ENCODE assay signal across 8 cellular contexts in genomic region chr1:98662354-98662665, GRCh38. TPM values are rescaled to one million over a fixed set of nuclear protein-coding genes. Genes with fewer than 3 reads are reported as not detected.
DNase-seq lines count a peak whose midpoint lies in the region; ATAC-seq and TF ChIP-seq lines count a peak whose summit lies in the region.

No MANE protein-coding gene starts in this region.

- peaks cover 0 to 5% (median 0%) of the 10 kb centered on the region in 5 donors for H3K9me3 Mint-ChIP-seq in CD8-positive, alpha-beta memory T cell

- TF ChIP-seq CTCF in PC-9 (conservative IDR thresholded peaks at IDR 0.05) (no peak), epithelial cell of esophagus (IDR thresholded peaks at IDR 0.05; ENCODE audit: insufficient read depth, low read depth, low read length, missing control alignments) (no peak)

- H3K27ac ChIP-seq in CD8-positive, alpha-beta memory T cell (ENCODE audit: low read depth, low read length), result no peak overlapping the region
- peak overlapping the region; percentile 49 for H3K27ac ChIP-seq in PC-9
- H3K27ac ChIP-seq in muscle layer of duodenum (ENCODE audit: low read length), result peak overlapping the region; percentile 90

- DNase-seq in CD8-positive, alpha-beta memory T cell, result no peak
- DNase-seq in PC-9, result no peak
- no peak for DNase-seq in epithelial cell of esophagus (ENCODE audit: low read depth)
- no peak for DNase-seq in activated CD4-positive, CD25-positive, alpha-beta regulatory T cell (lab: John Stamatoyannopoulos, UW)
- DNase-seq in NK-92 treated with Interleukin-12 subunit alpha and Interleukin-12 subunit beta, amount 100 ng/mL, for 24 hours (lab: John Stamatoyannopoulos, UW), result no peak

- H3K27ac Mint-ChIP-seq in CD8-positive, alpha-beta memory T cell, result peak overlapping the region in 1 of 8 donors; percentile 81

- peaks cover 5% of the 10 kb centered on the region for H3K4me1 ChIP-seq in CD8-positive, alpha-beta memory T cell (ENCODE audit: insufficient read depth, low read length)
- H3K4me1 ChIP-seq in PC-9 (replicated peaks; ENCODE audit: insufficient read depth), result peaks cover 24% of the 10 kb centered on the region
- peaks cover 7 to 11% of the 10 kb centered on the region in 2 donors for H3K4me1 ChIP-seq in muscle layer of duodenum (ENCODE audit: control insufficient read depth in 1 of 2, insufficient read depth in 2 of 2, low read length in 2 of 2)

- H3K4me3 Mint-ChIP-seq in CD8-positive, alpha-beta memory T cell, result peak overlapping the region; percentile 64 to 88 (median 84)

- TSS peak; percentile 51 for BruUV-seq in PC-9 (replicated peaks; lab: Mats Ljungman, UMichigan)

- intact Hi-C loops in PC-9 (cut with micrococcal nuclease; ENCODE audit: unreplicated experiment), result loop anchor here (5.0 to 10.0 kb wide), 2 partner anchors 188 to 605 kb away; no protein-coding TSS in a partner anchor

- H3K9me2 ChIP-seq in PC-9 (ENCODE audit: insufficient read depth), result no peaks in the 10 kb centered on the region

- POLR2A ChIA-PET in CD8-positive, alpha-beta memory T cell (lab: Charles Lee), result no interaction called here
- POLR2A ChIA-PET in PC-9 (lab: Charles Lee; ENCODE audit: unreplicated experiment), result interaction anchor here (0.6 to 0.7 kb wide), 6 partner anchors 131 to 1752 kb away, joined by 4 to 11 read pairs (median 4); no protein-coding TSS in a partner anchor

- H3K36me3 Mint-ChIP-seq in CD8-positive, alpha-beta memory T cell, result no peaks in the 10 kb centered on the region

- peaks cover 29% of the 10 kb centered on the region for H3K79me2 ChIP-seq in PC-9 (ENCODE audit: low read depth)

- H3K27me3 Mint-ChIP-seq in CD8-positive, alpha-beta memory T cell, result peaks cover 31 to 50% of the 10 kb centered on the region in 2 donors

- peaks cover 20% of the 10 kb centered on the region; the same call in 1 of the 2 replicates for H3F3A ChIP-seq in PC-9 (ENCODE audit: insufficient read depth, low read depth)

- peaks cover 16 to 19% (median 18%) of the 10 kb centered on the region in 3 donors for H3K4me1 Mint-ChIP-seq in CD8-positive, alpha-beta memory T cell

- peak overlapping the region; percentile 45 for H3K4me3 ChIP-seq in CD8-positive, alpha-beta memory T cell (ENCODE audit: low read length)
- H3K4me3 ChIP-seq in PC-9, result peak overlapping the region; percentile 70
- peak overlapping the region; percentile 55 for H3K4me3 ChIP-seq in epithelial cell of esophagus (ENCODE audit: low read length)
- peak overlapping the region; percentile 80 to 91 for H3K4me3 ChIP-seq in muscle layer of duodenum (ENCODE audit: low read depth in 1 of 2, low read length in 2 of 2)

- no peak for ATAC-seq in GM21717 (IDR thresholded peaks at IDR 0.05; ENCODE audit: unreplicated experiment)
- ATAC-seq in GM18519 (IDR thresholded peaks at IDR 0.05; ENCODE audit: low FRiP score, unreplicated experiment), result no peak

- peak overlapping the region; percentile 96 for H2AFZ ChIP-seq in PC-9

- CTCF ChIA-PET in CD8-positive, alpha-beta memory T cell (lab: Charles Lee), result no interaction called here
- CTCF ChIA-PET in PC-9 (lab: Charles Lee), result no interaction called here

- H3K9me3 ChIP-seq in CD8-positive, alpha-beta memory T cell (ENCODE audit: low read length), result no peaks in the 10 kb centered on the region
- H3K9me3 ChIP-seq in PC-9 (ENCODE audit: insufficient read depth, low read depth), result no peaks in the 10 kb centered on the region
- no peaks in the 10 kb centered on the region for H3K9me3 ChIP-seq in muscle layer of duodenum (ENCODE audit: control insufficient read depth in 1 of 2, low read length in 2 of 2)

- no peaks in the 10 kb centered on the region for H4K20me1 ChIP-seq in PC-9 (ENCODE audit: insufficient read depth)

- no peaks in the 10 kb centered on the region for H3K36me3 ChIP-seq in CD8-positive, alpha-beta memory T cell (ENCODE audit: insufficient read depth, low read length)
- H3K36me3 ChIP-seq in PC-9 (ENCODE audit: low read depth), result no peaks in the 10 kb centered on the region
- H3K36me3 ChIP-seq in muscle layer of duodenum (ENCODE audit: control insufficient read depth in 1 of 2, insufficient read depth in 2 of 2, low read length in 2 of 2), result no peaks in the 10 kb centered on the region

- peaks cover 4% of the 10 kb centered on the region for H3K27me3 ChIP-seq in CD8-positive, alpha-beta memory T cell (ENCODE audit: insufficient read depth, low read length, poor library complexity, severe bottlenecking)
- H3K27me3 ChIP-seq in PC-9 (ENCODE audit: insufficient read depth, low read depth) (no peaks in the 10 kb centered on the region), muscle layer of duodenum (ENCODE audit: low read depth, low read length) (no peaks in the 10 kb centered on the region)

- H3K4me2 ChIP-seq in PC-9, result peak overlapping the region; percentile 87

RNA-seq across cellular contexts. Expression of gene SNX7, which starts 0.8 kb away (rescaled TPM):
- total RNA-seq in CD8-positive, alpha-beta memory T cell, result under 1 TPM in 1 of 2 experiments, not detected in 1; 0.11 TPM
- polyA plus RNA-seq in CD8-positive, alpha-beta memory T cell, result 1.3 TPM
- total RNA-seq in PC-9 (2021), result 25.3 and 25.4 TPM in 2 replicates

Comparison
In these comparisons a context has a peak if more than half of its experiments do, and no peak if none do; other contexts are left out.
1. RNA of gene SNX7, which starts 0.8 kb away (total RNA-seq): 25.3 to 25.4 TPM in PC-9; 0.11 TPM in CD8-positive, alpha-beta memory T cell; every median in the first group is over 10 times any median in the second.
2. Peak in every context shown above with its lines, with median percentiles within 50 percentile points of each other: H3K4me3 ChIP-seq.